ENCODE assay signal across 39 cellular contexts in genomic region chr6:26292709-26293108, GRCh38.
"Had no signal": no experiment of that assay in that cellular context is flagged by ENCODE, and none has a peak within 500 bp of the region (broad histone marks: within the 10 kb centered on the region; RNA-seq: fewer than 3 reads in every experiment).

No MANE protein-coding gene starts in this region.

- FAIRE-seq: bronchial epithelial cell, TTC549 had no signal

- H3K27ac Mint-ChIP-seq: activated B cell treated with CpG ODN at 0.5 μM for 24 hours; activated CD4-positive, alpha-beta memory T cell treated with anti-CD3 and anti-CD28 coated beads for 36 hours; activated CD4-positive, alpha-beta T cell treated with anti-CD3 and anti-CD28 coated beads, Interleukin-2, amount 10 ng/mL, durations not matched to agents 24 days and 14 days; activated CD8-positive, alpha-beta T cell treated with anti-CD3 and anti-CD28 coated beads for 36 hours; activated naive CD4-positive, alpha-beta T cell treated with anti-CD3 and anti-CD28 coated beads, Interleukin-2, amount 10 ng/mL, durations not matched to agents 7 days and 5 days; activated naive CD4-positive, alpha-beta T cell treated with anti-CD3 and anti-CD28 coated beads, Interleukin-2, amount 50 U/mL, for 24 hours; activated naive CD8-positive, alpha-beta T cell; activated naive CD8-positive, alpha-beta T cell treated with anti-CD3 and anti-CD28 coated beads, Interleukin-2, amount 10 ng/mL, durations not matched to agents 7 days and 5 days; activated naive CD8-positive, alpha-beta T cell treated with anti-CD3 and anti-CD28 coated beads, Interleukin-2, amount 50 U/mL, for 24 hours; activated T-cell treated with anti-CD3 and anti-CD28 coated beads, Interleukin-2, amount 50 U/mL, for 72 hours; activated T-helper 1 cell treated with anti-CD3 and anti-CD28 coated beads, Interleukin-12 subunit alpha, Interleukin-12 subunit beta, Interleukin-2, Interleukin-4 antibody, amounts not matched to agents 30 ng/mL and 10 ng/mL and 1 ng/mL, durations not matched to agents 14 hours and 24 hours and 36 hours; activated T-helper 2 cell treated with anti-CD3 and anti-CD28 coated beads, Interferon-gamma antibody, Interleukin-2, Interleukin-4, amounts not matched to agents 10 μg/mL and 5 μg/mL and 100 μg/mL, durations not matched to agents 14 hours and 24 hours and 36 hours; T-helper 1 cell treated with Interleukin-12 subunit alpha and Interleukin-12 subunit beta and Interleukin-4 antibody, amounts not matched to agents 30 μg/mL and 1 μg/mL, for 36 hours; T-helper 2 cell treated with Interferon-gamma antibody and Interleukin-4, amounts not matched to agents 5 μg/mL and 100 μg/mL, for 36 hours had no signal

- H3K4me3 ChIP-seq: ascending aorta, cardiac muscle cell had no signal

- ATAC-seq: activated CD8-positive, alpha-beta T cell treated with anti-CD3 and anti-CD28 coated beads for 36 hours; activated naive CD8-positive, alpha-beta T cell treated with anti-CD3 and anti-CD28 coated beads, Interleukin-2, amount 50 U/mL, for 24 hours; activated T-cell treated with anti-CD3 and anti-CD28 coated beads, Interleukin-2, amount 50 U/mL, for 4 hours; activated T-cell treated with anti-CD3 and anti-CD28 coated beads, Interleukin-2, amount 50 U/mL, for 72 hours had no signal

- H3K27me3 ChIP-seq: ascending aorta, cardiac muscle cell had no signal

- H3K4me1 ChIP-seq: ascending aorta had no signal

- H3K4me3 Mint-ChIP-seq: activated B cell treated with CpG ODN at 0.5 μM for 24 hours; activated CD4-positive, alpha-beta memory T cell treated with anti-CD3 and anti-CD28 coated beads for 36 hours; activated CD4-positive, alpha-beta T cell treated with anti-CD3 and anti-CD28 coated beads, Interleukin-2, amount 10 ng/mL, durations not matched to agents 24 days and 14 days; activated CD8-positive, alpha-beta T cell treated with anti-CD3 and anti-CD28 coated beads for 36 hours; activated naive CD4-positive, alpha-beta T cell treated with anti-CD3 and anti-CD28 coated beads, Interleukin-2, amount 10 ng/mL, durations not matched to agents 7 days and 5 days; activated naive CD4-positive, alpha-beta T cell treated with anti-CD3 and anti-CD28 coated beads, Interleukin-2, amount 50 U/mL, for 24 hours; activated naive CD8-positive, alpha-beta T cell; activated naive CD8-positive, alpha-beta T cell treated with anti-CD3 and anti-CD28 coated beads, Interleukin-2, amount 10 ng/mL, durations not matched to agents 7 days and 5 days; activated naive CD8-positive, alpha-beta T cell treated with anti-CD3 and anti-CD28 coated beads, Interleukin-2, amount 50 U/mL, for 24 hours; activated T-cell treated with anti-CD3 and anti-CD28 coated beads, Interleukin-2, amount 50 U/mL, for 4 hours; activated T-cell treated with anti-CD3 and anti-CD28 coated beads, Interleukin-2, amount 50 U/mL, for 72 hours; activated T-helper 1 cell treated with anti-CD3 and anti-CD28 coated beads, Interleukin-12 subunit alpha, Interleukin-12 subunit beta, Interleukin-2, Interleukin-4 antibody, amounts not matched to agents 30 ng/mL and 10 ng/mL and 1 ng/mL, durations not matched to agents 14 hours and 24 hours and 36 hours; central memory CD8-positive, alpha-beta T cell; T-helper 1 cell treated with Interleukin-12 subunit alpha and Interleukin-12 subunit beta and Interleukin-4 antibody, amounts not matched to agents 30 μg/mL and 1 μg/mL, for 36 hours; T-helper 2 cell treated with Interferon-gamma antibody and Interleukin-4, amounts not matched to agents 5 μg/mL and 100 μg/mL, for 36 hours had no signal

- H3K9me3 Mint-ChIP-seq: activated CD4-positive, alpha-beta T cell treated with anti-CD3 and anti-CD28 coated beads, Interleukin-2, amount 10 ng/mL, durations not matched to agents 24 days and 14 days; activated naive CD4-positive, alpha-beta T cell treated with anti-CD3 and anti-CD28 coated beads, Interleukin-2, amount 50 U/mL, for 24 hours; activated naive CD8-positive, alpha-beta T cell treated with anti-CD3 and anti-CD28 coated beads, Interleukin-2, amount 10 ng/mL, durations not matched to agents 7 days and 5 days; activated naive CD8-positive, alpha-beta T cell treated with anti-CD3 and anti-CD28 coated beads, Interleukin-2, amount 50 U/mL, for 24 hours; activated T-cell treated with anti-CD3 and anti-CD28 coated beads, Interleukin-2, amount 50 U/mL, for 4 hours; activated T-cell treated with anti-CD3 and anti-CD28 coated beads, Interleukin-2, amount 50 U/mL, for 72 hours; central memory CD8-positive, alpha-beta T cell had no signal

- DNase-seq: activated B cell treated with CpG ODN at 0.5 μM for 24 hours; activated CD4-positive, alpha-beta memory T cell treated with anti-CD3 and anti-CD28 coated beads for 36 hours; activated CD4-positive, alpha-beta T cell treated with anti-CD3 and anti-CD28 coated beads for 4 hours; activated CD4-positive, alpha-beta T cell treated with anti-CD3 and anti-CD28 coated beads, Interleukin-2, amount 10 ng/mL, durations not matched to agents 24 days and 14 days; activated CD4-positive, alpha-beta T cell treated with anti-CD3 and anti-CD28 coated beads, Interleukin-2, amount 50 U/mL, for 1 hour; activated CD4-positive, alpha-beta T cell treated with anti-CD3 and anti-CD28 coated beads, Interleukin-2, amount 50 U/mL, for 4 hours; activated CD4-positive, CD25-positive, alpha-beta regulatory T cell treated with anti-CD3 and anti-CD28 coated beads, Interleukin-2, amount 50 U/mL, for 72 hours; activated CD8-positive, alpha-beta memory T cell treated with anti-CD3 and anti-CD28 coated beads, Interleukin-2, amount 50 U/mL, for 4 hours; activated CD8-positive, alpha-beta T cell treated with anti-CD3 and anti-CD28 coated beads for 36 hours; activated effector memory CD4-positive, alpha-beta T cell treated with Interleukin-2 at 50 U/mL for 16 hours; activated gamma-delta T cell; activated naive CD4-positive, alpha-beta T cell treated with anti-CD3 and anti-CD28 coated beads, Interleukin-2, amount 10 ng/mL, durations not matched to agents 7 days and 5 days; activated naive CD4-positive, alpha-beta T cell treated with Interleukin-2 at 50 U/mL for 16 hours; activated naive CD8-positive, alpha-beta T cell treated with anti-CD3 and anti-CD28 coated beads, Interleukin-2, amount 10 ng/mL, durations not matched to agents 7 days and 5 days; activated naive CD8-positive, alpha-beta T cell treated with anti-CD3 and anti-CD28 coated beads, Interleukin-2, amount 50 U/mL, for 24 hours; activated T-cell treated with anti-CD3 and anti-CD28 coated beads for 4 hours; activated T-cell treated with anti-CD3 and anti-CD28 coated beads, Interleukin-2, amount 50 U/mL, for 1 hour; activated T-cell treated with anti-CD3 and anti-CD28 coated beads, Interleukin-2, amount 50 U/mL, for 4 hours; activated T-cell treated with anti-CD3 and anti-CD28 coated beads, Interleukin-2, amount 50 U/mL, for 72 hours; amygdala; anterior cingulate cortex; caudate nucleus; cerebellar nuclear complex; T-helper 1 cell; T-helper 2 cell; T-helper 9 cell had no signal

- H3K36me3 Mint-ChIP-seq: activated CD4-positive, alpha-beta memory T cell treated with anti-CD3 and anti-CD28 coated beads for 36 hours; activated naive CD4-positive, alpha-beta T cell treated with anti-CD3 and anti-CD28 coated beads, Interleukin-2, amount 50 U/mL, for 24 hours; activated naive CD8-positive, alpha-beta T cell; brain had no signal

- H3K27ac ChIP-seq: ascending aorta, cardiac muscle cell, VCaP had no signal

- H3K36me3 ChIP-seq: ascending aorta, cardiac muscle cell had no signal

- H3K27me3 Mint-ChIP-seq: activated CD4-positive, alpha-beta memory T cell treated with anti-CD3 and anti-CD28 coated beads for 36 hours; activated CD4-positive, alpha-beta T cell treated with anti-CD3 and anti-CD28 coated beads, Interleukin-2, amount 10 ng/mL, durations not matched to agents 24 days and 14 days; activated naive CD4-positive, alpha-beta T cell treated with anti-CD3 and anti-CD28 coated beads, Interleukin-2, amount 50 U/mL, for 24 hours; activated naive CD8-positive, alpha-beta T cell treated with anti-CD3 and anti-CD28 coated beads, Interleukin-2, amount 10 ng/mL, durations not matched to agents 7 days and 5 days; activated naive CD8-positive, alpha-beta T cell treated with anti-CD3 and anti-CD28 coated beads, Interleukin-2, amount 50 U/mL, for 24 hours; central memory CD8-positive, alpha-beta T cell had no signal
